ENCODE assay signal across 10 cellular contexts in the genomic region with DNA sequence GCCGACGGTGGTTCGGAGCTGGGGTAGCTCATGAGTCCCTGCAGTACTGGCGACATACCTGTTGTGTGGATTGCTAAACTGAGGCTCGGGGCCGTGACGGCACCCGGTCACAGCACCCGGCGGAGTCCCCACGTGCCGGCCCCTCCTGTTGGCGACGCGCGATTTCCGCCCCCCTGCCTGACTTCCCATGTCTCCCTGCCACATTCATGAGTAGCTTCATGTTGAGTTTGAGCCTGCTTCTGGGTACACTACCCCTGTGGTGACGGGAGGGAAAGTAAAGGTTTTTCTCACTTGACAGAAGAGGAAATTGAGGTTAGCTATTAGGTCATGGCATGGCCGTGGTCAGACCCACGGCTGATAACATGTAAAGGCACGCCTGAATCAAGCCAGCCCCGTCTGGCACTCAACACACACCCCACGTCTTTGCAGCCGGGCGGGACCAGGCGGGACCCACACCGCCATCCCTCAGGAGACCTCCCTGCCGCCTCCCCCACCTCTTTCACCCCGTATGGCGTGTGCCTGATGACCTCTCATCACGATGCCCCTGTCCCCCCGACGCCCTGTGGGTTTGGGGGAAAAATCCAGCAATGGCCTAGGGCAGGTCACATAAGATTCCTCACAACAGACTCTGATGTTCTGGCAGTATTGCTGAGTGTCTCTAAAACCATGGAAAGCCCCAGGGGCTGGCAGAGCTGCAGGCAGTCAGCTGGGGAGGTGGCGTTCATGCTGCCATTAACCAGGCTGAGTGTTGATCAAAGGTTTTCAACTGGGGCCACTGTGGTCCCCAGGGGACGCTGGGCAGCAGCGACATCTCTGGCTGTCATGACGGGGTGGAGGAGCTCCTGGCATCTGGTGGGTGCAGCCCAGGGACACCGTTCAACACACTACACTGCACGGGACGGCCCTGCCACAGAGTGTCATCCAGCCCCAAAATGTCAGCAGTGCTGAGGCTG. TPM values are rescaled to one million over a fixed set of nuclear protein-coding genes. Genes with fewer than 3 reads are reported as not detected.
A peak's percentile ranks its signal among the peaks of the same experiment; 100 is the strongest.
DNase-seq lines count a peak whose midpoint lies in the region; ATAC-seq, FAIRE-seq and TF ChIP-seq lines count a peak whose summit lies in the region.
"Had no signal": no experiment of that assay in that cellular context is flagged by ENCODE, and none has a peak within 500 bp of the region (broad histone marks: within the 10 kb centered on the region; RNA-seq: fewer than 3 reads in every experiment).

No MANE protein-coding gene starts in this region.

- H3K4me2 ChIP-seq in GM12878 (ENCODE audit: control insufficient read depth, insufficient read depth) = peak overlapping the region; percentile 75

- H3K27ac ChIP-seq in HL-60 (replicated peaks) = peak overlapping the region; percentile 33
- peak overlapping the region; percentile 89 for H3K27ac ChIP-seq in GM12878 (ENCODE audit: control insufficient read depth, insufficient read depth)
- H3K27ac ChIP-seq: adrenal gland had no signal

- DNase-seq in GM12892 (ENCODE audit: insufficient read length) (peak; percentile 54), HL-60 (ENCODE audit: low read depth in 1 of 2, low spot score in 1 of 2) (peak in 1 of 2 experiments; percentile 75), GM12878 (ENCODE audit: low read depth, low spot score) (peak; percentile 95), LoVo (ENCODE audit: low spot score) (no peak), NCI-H2227 treated with DMSO at 0.1 percent for 48 hours (lab: John Stamatoyannopoulos, UW) (no peak), MG63 (no peak)
- DNase-seq in stimulated activated naive CD4-positive, alpha-beta T cell treated with Interleukin-2 at 50 U/mL for 16 hours (lab: John Stamatoyannopoulos, UW) = no peak

- H3K9me3 ChIP-seq in GM12878 (replicated peaks; ENCODE audit: control insufficient read depth, insufficient read depth, low read length) (no peaks in the 10 kb centered on the region; the same call in 2 of the 3 replicates), MG63 (no peaks in the 10 kb centered on the region; the same call in 1 of the 2 replicates)
- H3K9me3 ChIP-seq: adrenal gland had no signal

- H3K36me3 ChIP-seq in GM12878 (ENCODE audit: control insufficient read depth in 2 of 2, insufficient read depth in 2 of 2, low read length in 1 of 2) (peaks cover 3 to 11% of the 10 kb centered on the region in 2 experiments; a peak in 3 of 4 replicates), MG63 (no peaks in the 10 kb centered on the region)
- H3K36me3 ChIP-seq: adrenal gland had no signal

- H3K4me3 ChIP-seq in HL-60 (replicated peaks; ENCODE audit: insufficient read depth, low read length) = no peak overlapping the region
- H3K4me3 ChIP-seq in GM12878 = peak overlapping the region; percentile 9; the same call in 1 of the 2 replicates
- no peak overlapping the region for H3K4me3 ChIP-seq in MG63
- H3K4me3 ChIP-seq: adrenal gland had no signal

- intact Hi-C loops in GM12878 (cut with micrococcal nuclease; ENCODE audit: unreplicated experiment) = loop anchor here (1.0 kb wide), 1 partner anchor 14 kb away; no protein-coding TSS in a partner anchor

- TSS peak; percentile 60 for BruUV-seq in GM12878 (replicated peaks; lab: Mats Ljungman, UMichigan)

- RAD21 ChIA-PET in GM12878 (lab: Charles Lee; ENCODE audit: unreplicated experiment) = no interaction called here

- peak; percentile 52; the same call in 1 of the 2 replicates for TF ChIP-seq POLR2A in GM12892 (IDR thresholded peaks at IDR 0.05; ENCODE audit: low read depth, low read length)
- peak; percentile 75 for TF ChIP-seq POLR2A in GM12878 (IDR thresholded peaks at IDR 0.05; ENCODE audit: low read depth, low read length)

- ATAC-seq in GM21528 (IDR thresholded peaks at IDR 0.05; ENCODE audit: low FRiP score, unreplicated experiment) (peak; percentile 62), GM12878 (peak; percentile 86)
- ATAC-seq: HCT116 had no signal

- no peak overlapping the region; the same call in 1 of the 2 replicates for H2AFZ ChIP-seq in GM12878 (ENCODE audit: control insufficient read depth, low read depth, low read length)

- no peaks in the 10 kb centered on the region for H4K20me1 ChIP-seq in GM12878 (ENCODE audit: control insufficient read depth, insufficient read depth)

- H3K9ac ChIP-seq in GM12878 (ENCODE audit: control insufficient read depth, insufficient read depth, low read length) = peak overlapping the region; percentile 60

- peak; percentile 92 to 97 for TF ChIP-seq EP300 in GM12878 (IDR thresholded peaks at IDR 0.05; ENCODE audit: borderline replicate concordance in 1 of 2, control insufficient read depth in 1 of 2, low read depth in 2 of 2, low read length in 2 of 2)

- in situ Hi-C loops in GM12878 (cut with MboI) = no loop called here

- CTCF ChIA-PET in GM12878 (lab: Yijun Ruan, JAX) = no interaction called here

- FAIRE-seq in GM12892 (lab: Jason Lieb, UNC) = peak; percentile 95
- peak; percentile 88 for FAIRE-seq in GM12878 (lab: Jason Lieb, UNC)

- no peak for TF ChIP-seq CTCF in HL-60 (IDR thresholded peaks at IDR 0.05; ENCODE audit: insufficient read depth, low read length)
- no peak for TF ChIP-seq CTCF in GM12878 (IDR thresholded peaks at IDR 0.05 in 2 of 3, conservative IDR thresholded peaks at IDR 0.05 in 1 of 3; ENCODE audit: control insufficient read depth in 2 of 3, extremely low read depth in 1 of 3, insufficient read depth in 1 of 3, low read depth in 3 of 3, low read length in 3 of 3)

- peaks cover 48% of the 10 kb centered on the region for H3K4me1 ChIP-seq in GM12878 (ENCODE audit: control insufficient read depth, insufficient read depth, low read length)

- H3K27me3 ChIP-seq in HL-60 (ENCODE audit: insufficient read depth, poor library complexity, severe bottlenecking) (no peaks in the 10 kb centered on the region), GM12878 (replicated peaks in 1 of 2; ENCODE audit: control insufficient read depth in 2 of 2, insufficient read depth in 2 of 2, low read length in 1 of 2) (no peaks in the 10 kb centered on the region), MG63 (peaks cover 37% of the 10 kb centered on the region)
- H3K27me3 ChIP-seq: adrenal gland had no signal

- TF ChIP-seq RAD21 in GM12878 (IDR thresholded peaks at IDR 0.05; ENCODE audit: insufficient read depth, low read depth, low read length) = peak; percentile 35

- H3K79me2 ChIP-seq in GM12878 (ENCODE audit: control insufficient read depth, insufficient read depth, low read length) = peaks cover 25% of the 10 kb centered on the region

- SMC1A ChIA-PET in GM12878 (lab: Charles Lee; ENCODE audit: uncharacterized antibody, unreplicated experiment) = no interaction called here

- WGBS in GM12878 (ENCODE audit: insufficient coverage, insufficient replicate concordance, low lambda C conversion rate, missing lambda C conversion rate) = 26% methylated on average over 38 of the region's 40 CpGs

- POLR2A ChIA-PET in GM12878 (lab: Charles Lee) = no interaction called here

TF ChIP-seq in GM12878, 131 proteins besides CTCF, POLR2A, EP300 and RAD21 (continues in another document):
- TF ChIP-seq RUNX3 (IDR thresholded peaks at IDR 0.05; ENCODE audit: low read length) (peak; percentile 98), DPF2 (IDR thresholded peaks at IDR 0.05) (peak; percentile 96), ZNF217 (IDR thresholded peaks at IDR 0.05) (peak; percentile 88), MEF2A (IDR thresholded peaks at IDR 0.05; ENCODE audit: insufficient read depth, low read depth, low read length) (peak; percentile 76; the same call in 1 of the 2 replicates), POLR2AphosphoS5 (IDR thresholded peaks at IDR 0.05; ENCODE audit: low read length) (0 out of 2 replicates have a peak, but pooled peaks have one; percentile 60), HDGF (IDR thresholded peaks at IDR 0.05) (peak; percentile 95), NBN (IDR thresholded peaks at IDR 0.05) (peak; percentile 97)

RNA-seq across cellular contexts. Expression of gene P2RY8, which starts 29.2 kb away (rescaled TPM):
- polyA plus RNA-seq in GM12892 (2012; ENCODE audit: missing spikeins) = 31.4 TPM
- 85.1 and 89.7 TPM in 2 replicates for total RNA-seq in GM12878 (2013; cell fraction: nucleolus; rRNA removed)
- total RNA-seq in GM12878 (2014; rRNA removed) (34.0 and 44.7 TPM in 2 replicates), GM12878 (2014; rRNA removed; fragmentation: Illumina TruSeq; extraction: Trizol) (28.8 and 29.7 TPM in 2 replicates), GM12878 (2021) (61.3 and 61.8 TPM in 2 replicates)
- polyA plus RNA-seq in GM12878 (2011; ENCODE audit: low read depth) = 30.9 TPM
- polyA plus RNA-seq in GM12878 (2011; rRNA removed) (20.4 and 31.1 TPM in 2 replicates), GM12878 (2014; fragmentation: Illumina TruSeq; extraction: Trizol) (27.5 and 30.5 TPM in 2 replicates), GM12878 (2014; fragmentation: Nextera tagmentation; extraction: Ambion mirVana) (1 to 10 TPM; 2.0 to 4.0 TPM), GM12878 (2014; rRNA removed) (41.8 and 49.0 TPM in 2 replicates), GM12878 (2016; fragmentation: Nextera tagmentation; extraction: Ambion mirVana) (10 to 100 TPM; 62.7 to 64.4 TPM)
- polyA plus RNA-seq in GM12878 (2011; cell fraction: cytosol; rRNA removed) = 41.3 and 52.8 TPM in 2 replicates
- polyA plus RNA-seq in GM12878 (2011; cell fraction: nucleus; rRNA removed) = 29.2 and 35.1 TPM in 2 replicates
- 41.7 and 45.3 TPM in 2 replicates for polyA plus RNA-seq in GM12878 (2012)
- 37.7 and 60.0 TPM in 2 replicates for polyA minus RNA-seq in GM12878 (2011; rRNA and poly(A)+ RNA removed)
- polyA minus RNA-seq in GM12878 (2011; cell fraction: cytosol; rRNA and poly(A)+ RNA removed) = 26.7 and 36.8 TPM in 2 replicates
- 20.7 and 34.7 TPM in 2 replicates for polyA minus RNA-seq in GM12878 (2011; cell fraction: nucleus; rRNA and poly(A)+ RNA removed)
- total RNA-seq in MG63 (2014; rRNA removed; shearing (Covaris generic); ENCODE audit: low replicate concordance) = not detected in 2 replicates

RNA-seq across cellular contexts. Expression of gene ASMTL, which starts 55.1 kb away (rescaled TPM):
- 23.3 TPM for polyA plus RNA-seq in GM12892 (2012; ENCODE audit: missing spikeins)
- 32.4 and 34.7 TPM in 2 replicates for total RNA-seq in GM12878 (2013; cell fraction: nucleolus; rRNA removed)
- total RNA-seq in GM12878 (2014; rRNA removed) = 21.7 and 32.2 TPM in 2 replicates
- total RNA-seq in GM12878 (2014; rRNA removed; fragmentation: Illumina TruSeq; extraction: Trizol) = 15.5 and 18.1 TPM in 2 replicates
- total RNA-seq in GM12878 (2021) = 46.6 and 46.8 TPM in 2 replicates
- polyA plus RNA-seq in GM12878 (2011; ENCODE audit: low read depth) = 14.8 TPM
- 24.5 and 51.9 TPM in 2 replicates for polyA plus RNA-seq in GM12878 (2011; rRNA removed)
- polyA plus RNA-seq in GM12878 (2011; cell fraction: cytosol; rRNA removed) = 54.2 and 67.8 TPM in 2 replicates
- polyA plus RNA-seq in GM12878 (2011; cell fraction: nucleus; rRNA removed) = 97.6 and 127 TPM in 2 replicates
- 42.3 and 47.5 TPM in 2 replicates for polyA plus RNA-seq in GM12878 (2012)
- 8.5 and 14.3 TPM in 2 replicates for polyA plus RNA-seq in GM12878 (2014; fragmentation: Illumina TruSeq; extraction: Trizol)
- 1 to 10 TPM; 1.6 to 3.8 TPM for polyA plus RNA-seq in GM12878 (2014; fragmentation: Nextera tagmentation; extraction: Ambion mirVana)
- polyA plus RNA-seq in GM12878 (2014; rRNA removed) = 44.6 and 48.4 TPM in 2 replicates
- 10 to 100 TPM; 32.1 to 34.4 TPM for polyA plus RNA-seq in GM12878 (2016; fragmentation: Nextera tagmentation; extraction: Ambion mirVana)
- polyA minus RNA-seq in GM12878 (2011; rRNA and poly(A)+ RNA removed) = 31.2 and 53.8 TPM in 2 replicates
- 20.7 and 21.2 TPM in 2 replicates for polyA minus RNA-seq in GM12878 (2011; cell fraction: cytosol; rRNA and poly(A)+ RNA removed)
- polyA minus RNA-seq in GM12878 (2011; cell fraction: nucleus; rRNA and poly(A)+ RNA removed) = 17.2 and 27.9 TPM in 2 replicates
- total RNA-seq in MG63 (2014; rRNA removed; shearing (Covaris generic); ENCODE audit: low replicate concordance) = 29.3 and 60.9 TPM in 2 replicates

Comparison
In these comparisons a context has a peak if more than half of its experiments do, and no peak if none do; other contexts are left out.
1. DNase-seq: peak in GM12892 (single experiment) and GM12878 (single experiment); none in LoVo (single experiment), NCI-H2227 treated with DMSO at 0.1 percent for 48 hours (single experiment), stimulated activated naive CD4-positive, alpha-beta T cell treated with Interleukin-2 at 50 U/mL for 16 hours (single experiment) and MG63 (single experiment).
2. RNA of gene P2RY8, which starts 29.2 kb away (total RNA-seq): 28.8 to 89.7 TPM in GM12878; not detected in MG63; every median in the first group is over 10 times any median in the second.